9 cellular contexts compared by ENCODE assay signal in genomic region chrX:78517124-78517523, GRCh38.
DNase-seq lines count a peak whose midpoint lies in the region; ATAC-seq and TF ChIP-seq lines count a peak whose summit lies in the region.
"Had no signal": no experiment of that assay in that cellular context is flagged by ENCODE, and none has a peak within 500 bp of the region (broad histone marks: within the 10 kb centered on the region; RNA-seq: fewer than 3 reads in every experiment).

No MANE protein-coding gene starts in this region.

- H3K27me3 ChIP-seq in A673 (replicated peaks; ENCODE audit: insufficient read depth, low read depth, low read length, poor library complexity): no peaks in the 10 kb centered on the region

- peak in 3 of 4 experiments; percentile 0 to 22 (median 6) for DNase-seq in activated CD4-positive, CD25-positive, alpha-beta regulatory T cell (lab: John Stamatoyannopoulos, UW)
- no peak for DNase-seq in activated CD4-positive, CD25-positive, alpha-beta regulatory T cell treated with anti-CD3 and anti-CD28 coated beads, Interleukin-2, amount 50 U/mL, for 72 hours
- DNase-seq in M059J (ENCODE audit: low read depth) (peak; percentile 63), iPS-NIHi7 (ENCODE audit: extremely low spot score) (no peak), A673 (ENCODE audit: low spot score) (no peak)
- peak; percentile 1 for DNase-seq in activated naive CD8-positive, alpha-beta T cell treated with anti-CD3 and anti-CD28 coated beads, Interleukin-2, amount 50 U/mL, for 16 hours (ENCODE audit: low read depth, low spot score)
- peak; percentile 35 for DNase-seq in stimulated activated naive CD8-positive, alpha-beta T cell treated with anti-CD3 and anti-CD28 coated beads, Interleukin-15, Interleukin-2, amounts not matched to agents 100 U/mL and 50 U/mL, for 24 hours
- no peak for DNase-seq in NK-92 treated with Interleukin-12 subunit alpha and Interleukin-12 subunit beta, amount 100 ng/mL, for 24 hours (lab: John Stamatoyannopoulos, UW)

- BruUV-seq in A673 (replicated peaks; lab: Mats Ljungman, UMichigan): no TSS peak

- TF ChIP-seq CTCF in A673 (conservative IDR thresholded peaks at IDR 0.05; ENCODE audit: low read depth, low read length): no peak

- POLR2A ChIA-PET in A673 (lab: Charles Lee; ENCODE audit: low non-redundant PET): no interaction called here

- no peaks in the 10 kb centered on the region for H3K4me1 ChIP-seq in A673 (ENCODE audit: insufficient read depth, low read length, poor library complexity, severe bottlenecking)

- CTCF ChIA-PET in A673 (lab: Charles Lee): no interaction called here

- H3K9me3 ChIP-seq in A673 (ENCODE audit: low read depth, low read length, poor library complexity, severe bottlenecking): no peaks in the 10 kb centered on the region

- intact Hi-C loops in A673 (cut with micrococcal nuclease; ENCODE audit: unreplicated experiment): no loop called here

- H3K27ac ChIP-seq in A673 (ENCODE audit: low read depth, low read length, poor library complexity, severe bottlenecking): no peak overlapping the region
- H3K27ac ChIP-seq: 22Rv1 had no signal

- no peak overlapping the region for H3K4me3 ChIP-seq in A673 (ENCODE audit: low read depth, low read length, poor library complexity, severe bottlenecking)

- H3K36me3 ChIP-seq in A673 (ENCODE audit: insufficient read depth, low read length, poor library complexity, severe bottlenecking): no peaks in the 10 kb centered on the region

- peak; percentile 91 for ATAC-seq in stimulated activated naive CD8-positive, alpha-beta T cell treated with anti-CD3 and anti-CD28 coated beads, Interleukin-15, Interleukin-2, amounts not matched to agents 100 U/mL and 50 U/mL, for 24 hours

Comparison
In these comparisons a context has a peak if more than half of its experiments do, and no peak if none do; other contexts are left out.
1. DNase-seq: peak in activated CD4-positive, CD25-positive, alpha-beta regulatory T cell (3 of 4), M059J (single experiment), activated naive CD8-positive, alpha-beta T cell treated with anti-CD3 and anti-CD28 coated beads, Interleukin-2, amount 50 U/mL, for 16 hours (single experiment) and stimulated activated naive CD8-positive, alpha-beta T cell treated with anti-CD3 and anti-CD28 coated beads, Interleukin-15, Interleukin-2, amounts not matched to agents 100 U/mL and 50 U/mL, for 24 hours (single experiment); none in activated CD4-positive, CD25-positive, alpha-beta regulatory T cell treated with anti-CD3 and anti-CD28 coated beads, Interleukin-2, amount 50 U/mL, for 72 hours (single experiment), NK-92 treated with Interleukin-12 subunit alpha and Interleukin-12 subunit beta, amount 100 ng/mL, for 24 hours (single experiment), iPS-NIHi7 (single experiment) and A673 (single experiment).